Comparison of ENCODE assay signal across 27 cellular contexts in the genomic region with DNA sequence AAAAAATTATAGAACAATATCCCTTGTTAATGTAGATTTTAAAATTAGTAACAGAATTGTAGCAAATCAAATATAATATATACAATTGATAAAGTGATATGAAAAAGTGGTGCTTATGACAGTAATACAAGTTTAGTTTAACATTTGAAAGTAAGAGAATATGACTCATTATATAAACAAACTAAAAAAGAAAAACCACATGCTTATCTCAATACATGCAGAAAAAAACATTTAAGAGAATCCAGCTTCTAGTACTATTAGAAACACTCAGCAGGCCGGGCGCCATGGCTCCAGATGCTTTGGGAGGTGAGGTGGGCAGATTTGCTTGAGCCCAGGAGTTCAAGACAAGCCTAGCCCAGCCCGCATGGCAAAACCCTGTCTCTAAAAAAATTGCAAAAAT.
DNase-seq lines count a peak whose midpoint lies in the region; ATAC-seq and TF ChIP-seq lines count a peak whose summit lies in the region.
"Had no signal": no experiment of that assay in that cellular context is flagged by ENCODE, and none has a peak within 500 bp of the region (broad histone marks: within the 10 kb centered on the region; RNA-seq: fewer than 3 reads in every experiment).

No MANE protein-coding gene starts in this region.

- TF ChIP-seq CTCF in AG04450 (IDR thresholded peaks at IDR 0.05; ENCODE audit: low read depth, low read length) (no peak), choroid plexus epithelial cell (conservative IDR thresholded peaks at IDR 0.05; ENCODE audit: low read depth, low read length) (no peak), left ventricle myocardium inferior (IDR thresholded peaks at IDR 0.05; ENCODE audit: borderline replicate concordance) (no peak)

- POLR2A ChIA-PET in AG04450 (lab: Yijun Ruan, JAX): no interaction called here

- DNase-seq in AG04450 (ENCODE audit: low read depth, low spot score) (peak; percentile 16), MG63 (peak; percentile 49), choroid plexus epithelial cell (ENCODE audit: low read depth) (peak; percentile 64), left ventricle myocardium inferior (peak; percentile 23), cortex of kidney (lab: John Stamatoyannopoulos, UW) (no peak)
- no peak for DNase-seq in effector memory CD4-positive, alpha-beta T cell
- DNase-seq: activated CD4-positive, alpha-beta memory T cell treated with anti-CD3 and anti-CD28 coated beads, Interleukin-2, amount 10 ng/mL, durations not matched to agents 7 days and 5 days; activated CD4-positive, CD25-positive, alpha-beta regulatory T cell; activated gamma-delta T cell treated with Interleukin-2 at 50 U/mL for 16 hours; activated T-cell treated with anti-CD3 and anti-CD28 coated beads for 4 hours; C1 segment of cervical spinal cord; foreskin melanocyte; GOT3; Karpas-422; kidney; naive thymus-derived CD4-positive, alpha-beta T cell; NCI-H1092 treated with DMSO at 0.1 percent for 48 hours; NCI-H2081; NK-92 treated with Interleukin-12 subunit alpha and Interleukin-12 subunit beta, amount 100 ng/mL, for 24 hours; stimulated activated CD4-positive, alpha-beta T cell treated with anti-CD3 and anti-CD28 coated beads, Interleukin-1b, Interleukin-23, amount 100 ng/mL, for 48 hours; stimulated activated naive B cell treated with anti-CD40 and anti-IgM and Interleukin-4, amounts not matched to agents 10 μg/mL and 1 μg/mL and 100 μg/mL, for 72 hours; T1000; testis had no signal

- no peak overlapping the region for H3K27ac ChIP-seq in AG04450 (ENCODE audit: low read depth, low read length)
- H3K27ac ChIP-seq in left ventricle myocardium inferior (replicated peaks): no peak overlapping the region
- no peak overlapping the region for H3K27ac ChIP-seq in effector memory CD4-positive, alpha-beta T cell (ENCODE audit: insufficient read depth, low read length, poor library complexity, severe bottlenecking)
- H3K27ac ChIP-seq: pancreas, testis had no signal

- CTCF ChIA-PET in AG04450 (lab: Charles Lee): no interaction called here

- intact Hi-C loops in left ventricle myocardium inferior (cut with micrococcal nuclease): no loop called here

- H3K4me3 ChIP-seq in AG04450 (ENCODE audit: low read depth, low read length) (no peak overlapping the region), MG63 (no peak overlapping the region), choroid plexus epithelial cell (ENCODE audit: low read depth, low read length) (no peak overlapping the region), left ventricle myocardium inferior (no peak overlapping the region)
- no peak overlapping the region for H3K4me3 ChIP-seq in effector memory CD4-positive, alpha-beta T cell (ENCODE audit: insufficient read depth, low read depth, low read length, poor library complexity, severe bottlenecking)
- H3K4me3 ChIP-seq: pancreas, testis had no signal

- no peaks in the 10 kb centered on the region for H3K36me3 ChIP-seq in MG63
- no peaks in the 10 kb centered on the region for H3K36me3 ChIP-seq in left ventricle myocardium inferior
- no peaks in the 10 kb centered on the region for H3K36me3 ChIP-seq in effector memory CD4-positive, alpha-beta T cell (ENCODE audit: control insufficient read depth, insufficient read depth, low read length)
- H3K36me3 ChIP-seq: pancreas had no signal

- peaks cover 9% of the 10 kb centered on the region for H3K4me1 ChIP-seq in left ventricle myocardium inferior
- no peaks in the 10 kb centered on the region for H3K4me1 ChIP-seq in effector memory CD4-positive, alpha-beta T cell (ENCODE audit: control insufficient read depth, insufficient read depth, low read length, poor library complexity, severe bottlenecking)
- H3K4me1 ChIP-seq: pancreas, testis had no signal

- H3K27me3 ChIP-seq in AG04450 (ENCODE audit: control insufficient read depth, insufficient read depth, low read length) (no peaks in the 10 kb centered on the region), MG63 (no peaks in the 10 kb centered on the region), left ventricle myocardium inferior (ENCODE audit: low read depth) (no peaks in the 10 kb centered on the region)
- H3K27me3 ChIP-seq in effector memory CD4-positive, alpha-beta T cell (replicated peaks; ENCODE audit: control insufficient read depth, insufficient read depth, low read length, poor library complexity, severe bottlenecking): no peaks in the 10 kb centered on the region
- H3K27me3 ChIP-seq: pancreas, testis had no signal

- H3K9me3 ChIP-seq in AG04450 (ENCODE audit: control insufficient read depth, insufficient read depth, low read length) (no peaks in the 10 kb centered on the region), MG63 (no peaks in the 10 kb centered on the region), left ventricle myocardium inferior (replicated peaks) (no peaks in the 10 kb centered on the region)
- no peaks in the 10 kb centered on the region for H3K9me3 ChIP-seq in effector memory CD4-positive, alpha-beta T cell (ENCODE audit: control insufficient read depth, low read length)
- H3K9me3 ChIP-seq: pancreas, testis had no signal

- ATAC-seq in HG03135 (IDR thresholded peaks at IDR 0.05; ENCODE audit: unreplicated experiment) (no peak), GM18909 (IDR thresholded peaks at IDR 0.05; ENCODE audit: poor library complexity, unreplicated experiment) (no peak)
- ATAC-seq: naive thymus-derived CD4-positive, alpha-beta T cell; pancreas; SK-N-SH treated with all-trans-retinoic acid at 6 μM for 48 hours; stimulated activated naive B cell treated with anti-CD40 and anti-IgM and Interleukin-4, amounts not matched to agents 10 μg/mL and 1 μg/mL and 100 μg/mL, for 72 hours had no signal

Comparison
In these comparisons a context has a peak if more than half of its experiments do, and no peak if none do; other contexts are left out.
1. DNase-seq: peak in AG04450 (single experiment), MG63 (single experiment), choroid plexus epithelial cell (single experiment) and left ventricle myocardium inferior (single experiment); none in cortex of kidney (single experiment) and effector memory CD4-positive, alpha-beta T cell (0 of 3).